In the genomic region with DNA sequence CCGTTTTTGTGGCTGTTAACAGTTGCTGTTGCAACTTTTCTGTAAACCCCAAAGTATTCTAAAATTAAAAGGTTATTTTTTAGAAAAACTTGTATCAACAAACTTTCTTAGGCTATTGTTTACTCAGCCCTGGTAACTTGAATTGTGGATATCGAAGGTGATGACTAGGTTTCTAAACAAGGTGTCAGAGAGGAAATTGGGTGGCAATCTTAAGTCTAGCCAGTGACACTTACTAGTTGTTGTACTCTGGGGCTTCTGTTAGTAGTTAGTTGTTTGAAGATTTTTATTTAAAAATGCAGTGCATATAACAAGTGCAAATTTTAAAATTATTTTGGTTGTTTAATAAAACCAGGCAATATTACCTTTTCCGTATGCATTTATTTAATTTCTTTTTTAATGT, we compare ENCODE assay signal across 1 cellular context.
TF ChIP-seq lines count a peak whose summit lies in the region.

No MANE protein-coding gene starts in this region.

TF ChIP-seq in K562, 482 proteins besides CTCF, POLR2A, EP300 and RAD21:
- TF ChIP-seq, protein P1, sequence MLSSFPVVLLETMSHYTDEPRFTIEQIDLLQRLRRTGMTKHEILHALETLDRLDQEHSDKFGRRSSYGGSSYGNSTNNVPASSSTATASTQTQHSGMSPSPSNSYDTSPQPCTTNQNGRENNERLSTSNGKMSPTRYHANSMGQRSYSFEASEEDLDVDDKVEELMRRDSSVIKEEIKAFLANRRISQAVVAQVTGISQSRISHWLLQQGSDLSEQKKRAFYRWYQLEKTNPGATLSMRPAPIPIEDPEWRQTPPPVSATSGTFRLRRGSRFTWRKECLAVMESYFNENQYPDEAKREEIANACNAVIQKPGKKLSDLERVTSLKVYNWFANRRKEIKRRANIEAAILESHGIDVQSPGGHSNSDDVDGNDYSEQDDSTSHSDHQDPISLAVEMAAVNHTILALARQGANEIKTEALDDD (IDR thresholded peaks at IDR 0.05) = peak; percentile 88
- TF ChIP-seq, protein P2, sequence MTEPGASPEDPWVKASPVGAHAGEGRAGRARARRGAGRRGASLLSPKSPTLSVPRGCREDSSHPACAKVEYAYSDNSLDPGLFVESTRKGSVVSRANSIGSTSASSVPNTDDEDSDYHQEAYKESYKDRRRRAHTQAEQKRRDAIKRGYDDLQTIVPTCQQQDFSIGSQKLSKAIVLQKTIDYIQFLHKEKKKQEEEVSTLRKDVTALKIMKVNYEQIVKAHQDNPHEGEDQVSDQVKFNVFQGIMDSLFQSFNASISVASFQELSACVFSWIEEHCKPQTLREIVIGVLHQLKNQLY (CRISPR knock-in tag; conservative IDR thresholded peaks at IDR 0.05) = no peak
- TF ChIP-seq NFYB (IDR thresholded peaks at IDR 0.05; ENCODE audit: extremely low read depth, insufficient read length) (no peak), RFX5 (IDR thresholded peaks at IDR 0.05; ENCODE audit: low read depth, low read length) (no peak), FOXJ2 (tag; IDR thresholded peaks at IDR 0.05) (no peak), ARHGAP35 (IDR thresholded peaks at IDR 0.05; ENCODE audit: partially characterized antibody) (no peak), SMARCE1 (IDR thresholded peaks at IDR 0.05) (no peak), NCOA1 (IDR thresholded peaks at IDR 0.05; ENCODE audit: low read depth) (no peak), TAF1 (IDR thresholded peaks at IDR 0.05; ENCODE audit: control insufficient read depth, extremely low read depth, insufficient read depth, low read length, severe bottlenecking) (no peak), HNRNPH1 (optimal IDR thresholded peaks at IDR 0.05; ENCODE audit: low read depth, low read length) (no peak), KAT2B (IDR thresholded peaks at IDR 0.05; ENCODE audit: low read depth, low read length) (no peak), CHD1 (IDR thresholded peaks at IDR 0.05; ENCODE audit: low read length) (peak; percentile 21), MECOM (CRISPR knock-in tag; IDR thresholded peaks at IDR 0.05) (no peak), JUN (IDR thresholded peaks at IDR 0.05; ENCODE audit: borderline replicate concordance, low read depth, low read length) (no peak), JUN (CRISPR knock-in tag; IDR thresholded peaks at IDR 0.05; ENCODE audit: borderline replicate concordance) (no peak), RB1 (IDR thresholded peaks at IDR 0.05; ENCODE audit: low read depth) (no peak), SIN3B (IDR thresholded peaks at IDR 0.05; ENCODE audit: low read depth) (no peak), SMC3 (conservative IDR thresholded peaks at IDR 0.05; ENCODE audit: insufficient read depth, low read depth, low read length) (no peak), HDGF (IDR thresholded peaks at IDR 0.05) (no peak), SIN3A (IDR thresholded peaks at IDR 0.05; ENCODE audit: borderline replicate concordance in 2 of 2, control insufficient read depth in 1 of 2, low read depth in 2 of 2, low read length in 2 of 2) (0 out of 4 replicates have a peak, but pooled peaks of 1 of the 2 experiments have one; percentile 10), HDAC1 (IDR thresholded peaks at IDR 0.05) (no peak), ZEB2 (IDR thresholded peaks at IDR 0.05) (no peak), ZSCAN29 (IDR thresholded peaks at IDR 0.05) (peak; percentile 6; the same call in 1 of the 2 replicates), SP1 (CRISPR knock-in tag; IDR thresholded peaks at IDR 0.05) (no peak)
- TF ChIP-seq, protein P3, sequence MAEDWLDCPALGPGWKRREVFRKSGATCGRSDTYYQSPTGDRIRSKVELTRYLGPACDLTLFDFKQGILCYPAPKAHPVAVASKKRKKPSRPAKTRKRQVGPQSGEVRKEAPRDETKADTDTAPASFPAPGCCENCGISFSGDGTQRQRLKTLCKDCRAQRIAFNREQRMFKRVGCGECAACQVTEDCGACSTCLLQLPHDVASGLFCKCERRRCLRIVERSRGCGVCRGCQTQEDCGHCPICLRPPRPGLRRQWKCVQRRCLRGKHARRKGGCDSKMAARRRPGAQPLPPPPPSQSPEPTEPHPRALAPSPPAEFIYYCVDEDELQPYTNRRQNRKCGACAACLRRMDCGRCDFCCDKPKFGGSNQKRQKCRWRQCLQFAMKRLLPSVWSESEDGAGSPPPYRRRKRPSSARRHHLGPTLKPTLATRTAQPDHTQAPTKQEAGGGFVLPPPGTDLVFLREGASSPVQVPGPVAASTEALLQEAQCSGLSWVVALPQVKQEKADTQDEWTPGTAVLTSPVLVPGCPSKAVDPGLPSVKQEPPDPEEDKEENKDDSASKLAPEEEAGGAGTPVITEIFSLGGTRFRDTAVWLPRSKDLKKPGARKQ (CRISPR knock-in tag; IDR thresholded peaks at IDR 0.05) = no peak
- TF ChIP-seq, protein P4, sequence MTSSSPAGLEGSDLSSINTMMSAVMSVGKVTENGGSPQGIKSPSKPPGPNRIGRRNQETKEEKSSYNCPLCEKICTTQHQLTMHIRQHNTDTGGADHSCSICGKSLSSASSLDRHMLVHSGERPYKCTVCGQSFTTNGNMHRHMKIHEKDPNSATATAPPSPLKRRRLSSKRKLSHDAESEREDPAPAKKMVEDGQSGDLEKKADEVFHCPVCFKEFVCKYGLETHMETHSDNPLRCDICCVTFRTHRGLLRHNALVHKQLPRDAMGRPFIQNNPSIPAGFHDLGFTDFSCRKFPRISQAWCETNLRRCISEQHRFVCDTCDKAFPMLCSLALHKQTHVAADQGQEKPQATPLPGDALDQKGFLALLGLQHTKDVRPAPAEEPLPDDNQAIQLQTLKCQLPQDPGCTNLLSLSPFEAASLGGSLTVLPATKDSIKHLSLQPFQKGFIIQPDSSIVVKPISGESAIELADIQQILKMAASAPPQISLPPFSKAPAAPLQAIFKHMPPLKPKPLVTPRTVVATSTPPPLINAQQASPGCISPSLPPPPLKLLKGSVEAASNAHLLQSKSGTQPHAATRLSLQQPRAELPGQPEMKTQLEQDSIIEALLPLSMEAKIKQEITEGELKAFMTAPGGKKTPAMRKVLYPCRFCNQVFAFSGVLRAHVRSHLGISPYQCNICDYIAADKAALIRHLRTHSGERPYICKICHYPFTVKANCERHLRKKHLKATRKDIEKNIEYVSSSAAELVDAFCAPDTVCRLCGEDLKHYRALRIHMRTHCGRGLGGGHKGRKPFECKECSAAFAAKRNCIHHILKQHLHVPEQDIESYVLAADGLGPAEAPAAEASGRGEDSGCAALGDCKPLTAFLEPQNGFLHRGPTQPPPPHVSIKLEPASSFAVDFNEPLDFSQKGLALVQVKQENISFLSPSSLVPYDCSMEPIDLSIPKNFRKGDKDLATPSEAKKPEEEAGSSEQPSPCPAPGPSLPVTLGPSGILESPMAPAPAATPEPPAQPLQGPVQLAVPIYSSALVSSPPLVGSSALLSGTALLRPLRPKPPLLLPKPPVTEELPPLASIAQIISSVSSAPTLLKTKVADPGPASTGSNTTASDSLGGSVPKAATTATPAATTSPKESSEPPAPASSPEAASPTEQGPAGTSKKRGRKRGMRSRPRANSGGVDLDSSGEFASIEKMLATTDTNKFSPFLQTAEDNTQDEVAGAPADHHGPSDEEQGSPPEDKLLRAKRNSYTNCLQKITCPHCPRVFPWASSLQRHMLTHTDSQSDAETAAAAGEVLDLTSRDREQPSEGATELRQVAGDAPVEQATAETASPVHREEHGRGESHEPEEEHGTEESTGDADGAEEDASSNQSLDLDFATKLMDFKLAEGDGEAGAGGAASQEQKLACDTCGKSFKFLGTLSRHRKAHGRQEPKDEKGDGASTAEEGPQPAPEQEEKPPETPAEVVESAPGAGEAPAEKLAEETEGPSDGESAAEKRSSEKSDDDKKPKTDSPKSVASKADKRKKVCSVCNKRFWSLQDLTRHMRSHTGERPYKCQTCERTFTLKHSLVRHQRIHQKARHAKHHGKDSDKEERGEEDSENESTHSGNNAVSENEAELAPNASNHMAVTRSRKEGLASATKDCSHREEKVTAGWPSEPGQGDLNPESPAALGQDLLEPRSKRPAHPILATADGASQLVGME (CRISPR knock-in tag; IDR thresholded peaks at IDR 0.05) = no peak
- TF ChIP-seq, protein P5, sequence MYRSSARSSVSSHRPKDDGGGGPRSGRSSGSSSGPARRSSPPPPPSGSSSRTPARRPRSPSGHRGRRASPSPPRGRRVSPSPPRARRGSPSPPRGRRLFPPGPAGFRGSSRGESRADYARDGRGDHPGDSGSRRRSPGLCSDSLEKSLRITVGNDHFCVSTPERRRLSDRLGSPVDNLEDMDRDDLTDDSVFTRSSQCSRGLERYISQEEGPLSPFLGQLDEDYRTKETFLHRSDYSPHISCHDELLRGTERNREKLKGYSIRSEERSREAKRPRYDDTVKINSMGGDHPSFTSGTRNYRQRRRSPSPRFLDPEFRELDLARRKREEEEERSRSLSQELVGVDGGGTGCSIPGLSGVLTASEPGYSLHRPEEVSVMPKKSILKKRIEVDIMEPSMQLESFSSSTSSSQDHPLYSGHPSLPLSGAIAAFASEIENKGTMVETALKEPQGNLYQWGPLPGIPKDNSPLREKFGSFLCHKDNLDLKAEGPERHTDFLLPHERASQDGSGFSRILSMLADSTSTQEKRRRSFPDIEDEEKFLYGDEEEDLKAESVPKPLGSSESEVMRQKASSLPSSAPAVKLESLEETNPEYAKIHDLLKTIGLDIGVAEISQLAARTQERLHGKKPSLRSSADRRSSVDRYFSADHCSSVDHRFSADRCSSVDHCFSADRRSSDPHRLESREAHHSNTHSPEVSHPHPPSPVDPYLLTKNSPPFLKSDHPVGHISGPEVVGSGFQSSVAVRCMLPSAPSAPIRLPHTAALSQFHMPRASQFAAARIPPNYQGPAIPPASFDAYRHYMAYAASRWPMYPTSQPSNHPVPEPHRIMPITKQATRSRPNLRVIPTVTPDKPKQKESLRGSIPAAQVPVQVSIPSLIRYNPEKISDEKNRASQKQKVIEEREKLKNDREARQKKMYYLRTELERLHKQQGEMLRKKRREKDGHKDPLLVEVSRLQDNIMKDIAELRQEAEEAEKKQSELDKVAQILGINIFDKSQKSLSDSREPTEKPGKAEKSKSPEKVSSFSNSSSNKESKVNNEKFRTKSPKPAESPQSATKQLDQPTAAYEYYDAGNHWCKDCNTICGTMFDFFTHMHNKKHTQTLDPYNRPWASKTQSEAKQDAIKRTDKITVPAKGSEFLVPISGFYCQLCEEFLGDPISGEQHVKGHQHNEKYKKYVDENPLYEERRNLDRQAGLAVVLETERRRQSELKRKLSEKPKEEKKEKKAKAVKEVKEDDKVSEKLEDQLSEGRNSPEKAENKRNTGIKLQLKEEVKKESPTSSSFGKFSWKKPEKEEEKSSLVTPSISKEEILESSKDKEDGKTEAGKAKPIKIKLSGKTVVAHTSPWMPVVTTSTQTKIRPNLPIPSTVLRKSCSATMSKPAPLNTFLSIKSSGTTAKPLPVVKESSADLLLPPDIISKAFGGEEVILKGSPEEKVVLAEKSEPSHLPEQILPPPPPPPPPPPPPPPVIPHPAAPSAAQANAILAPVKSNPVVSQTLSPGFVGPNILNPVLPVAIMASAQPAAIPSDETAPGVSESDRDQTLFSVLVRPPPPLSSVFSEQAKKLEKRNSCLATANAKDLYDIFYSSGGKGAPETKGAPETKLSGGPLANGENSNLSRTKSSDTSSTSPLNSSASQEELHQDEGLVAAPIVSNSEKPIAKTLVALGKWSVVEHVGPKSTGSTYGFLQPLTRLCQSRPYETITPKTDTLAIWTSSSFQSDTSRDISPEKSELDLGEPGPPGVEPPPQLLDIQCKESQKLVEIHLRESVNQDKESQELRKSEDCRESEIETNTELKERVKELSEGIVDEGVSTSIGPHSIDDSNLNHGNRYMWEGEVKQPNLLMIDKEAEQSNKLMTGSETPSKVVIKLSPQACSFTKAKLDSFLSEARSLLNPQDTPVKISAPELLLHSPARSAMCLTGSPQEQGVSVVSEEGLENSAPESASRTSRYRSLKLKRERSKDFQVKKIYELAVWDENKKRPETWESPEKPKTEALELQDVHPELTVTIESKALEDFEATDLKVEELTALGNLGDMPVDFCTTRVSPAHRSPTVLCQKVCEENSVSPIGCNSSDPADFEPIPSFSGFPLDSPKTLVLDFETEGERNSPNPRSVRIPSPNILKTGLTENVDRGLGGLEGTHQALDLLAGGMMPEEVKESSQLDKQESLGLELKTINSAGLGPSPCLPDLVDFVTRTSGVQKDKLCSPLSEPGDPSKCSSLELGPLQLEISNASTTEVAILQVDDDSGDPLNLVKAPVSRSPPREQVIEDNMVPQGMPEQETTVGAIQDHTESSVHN (IDR thresholded peaks at IDR 0.05; ENCODE audit: borderline replicate concordance in 1 of 2, low read depth in 1 of 2) = no peak
